ENCODE assay signal across 7 cellular contexts in genomic region chr10:127196227-127196954, GRCh38. TPM values are rescaled to one million over a fixed set of nuclear protein-coding genes. Genes with fewer than 3 reads are reported as not detected.
A peak's percentile ranks its signal among the peaks of the same experiment; 100 is the strongest.
DNase-seq lines count a peak whose midpoint lies in the region; FAIRE-seq and TF ChIP-seq lines count a peak whose summit lies in the region.

A gene with protein sequence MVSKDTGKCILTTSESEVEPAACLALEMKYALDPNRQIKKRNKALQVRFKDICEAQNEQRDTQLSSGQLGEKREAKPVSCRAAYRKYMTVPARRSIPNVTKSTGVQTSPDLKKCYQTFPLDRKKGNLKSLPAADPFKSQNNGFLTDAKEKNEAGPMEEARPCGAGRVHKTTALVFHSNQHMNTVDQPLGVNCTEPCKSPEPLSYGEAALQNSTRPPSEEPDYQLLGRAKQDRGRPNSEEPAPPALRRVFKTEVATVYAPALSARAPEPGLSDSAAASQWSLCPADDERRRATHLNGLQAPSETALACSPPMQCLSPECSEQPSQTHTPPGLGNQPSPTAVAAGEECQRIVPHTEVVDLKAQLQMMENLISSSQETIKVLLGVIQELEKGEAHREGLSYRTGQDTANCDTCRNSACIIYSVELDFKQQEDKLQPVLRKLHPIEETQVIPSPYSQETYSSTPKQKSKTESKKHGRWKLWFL (minus strand): TSS chr10:127196591. CDS start chr10:127176395, 20,196 bp downstream.

- TF ChIP-seq EP300 in stomach (IDR thresholded peaks at IDR 0.05) = no peak

- H3K4me1 ChIP-seq in iPS-20b (ENCODE audit: insufficient read depth, low read length) (peaks cover 3% of the 10 kb centered on the region; the same call in 1 of the 2 replicates), stomach (peaks cover 16 to 27% (median 22%) of the 10 kb centered on the region in 4 donors)

- H3K27me3 ChIP-seq in iPS-20b (ENCODE audit: insufficient read depth, low read length) = peaks cover 59% of the 10 kb centered on the region
- peaks cover 0 to 47% (median 13%) of the 10 kb centered on the region in 3 donors for H3K27me3 ChIP-seq in stomach

- in situ Hi-C loops in astrocyte of the spinal cord (cut with HindIII; ENCODE audit: low sequenced_read_pairs) = no loop called here

- H3K27ac ChIP-seq in iPS-20b (ENCODE audit: low read length) = no peak within 1 kb of the TSS
- peak within 1 kb of the TSS in 2 of 5 donors; percentile 20 to 34 for H3K27ac ChIP-seq in stomach

- 2 to 8% (median 4%) methylated on average over 36 to 89 of the region's 89 CpGs for WGBS in stomach, 5 donors

- DNase-seq in HTR-8/SVneo (ENCODE audit: insufficient read length, low spot score) (peak; percentile 32), astrocyte of the spinal cord (ENCODE audit: low read depth, low spot score) (peak; percentile 53), stomach (no peak), GM10266 (ENCODE audit: extremely low spot score) (no peak), cerebellar cortex (ENCODE audit: low spot score) (no peak)
- no peak for DNase-seq in stimulated activated naive CD4-positive, alpha-beta T cell (lab: John Stamatoyannopoulos, UW)

- H3K9me3 ChIP-seq in iPS-20b (ENCODE audit: insufficient read depth, low read depth, low read length) = no peaks in the 10 kb centered on the region
- no peaks in the 10 kb centered on the region for H3K9me3 ChIP-seq in stomach

- peak; percentile 54 for TF ChIP-seq CTCF in astrocyte of the spinal cord (IDR thresholded peaks at IDR 0.05; ENCODE audit: low read depth, low read length)
- no peak for TF ChIP-seq CTCF in stomach (IDR thresholded peaks at IDR 0.05)
- no peak for TF ChIP-seq CTCF in GM10266 (IDR thresholded peaks at IDR 0.05; ENCODE audit: control insufficient read depth, insufficient read depth, low read depth, missing control alignments)

- intact Hi-C loops in stomach (cut with DNase I; ENCODE audit: low total_unique reads) = no loop called here

- no peak for FAIRE-seq in HTR-8/SVneo (lab: Jason Lieb, UNC)

- H3K9ac ChIP-seq in iPS-20b (ENCODE audit: low read depth, low read length) = no peak within 1 kb of the TSS; the same call in 1 of the 2 replicates

- H3K36me3 ChIP-seq in iPS-20b (ENCODE audit: insufficient read depth, low read depth, low read length) (no peaks in the 10 kb centered on the region), stomach (peaks cover 0 to 8% (median 3%) of the 10 kb centered on the region in 4 donors)

- no peak for TF ChIP-seq POLR2A in stomach (IDR thresholded peaks at IDR 0.05)

- H3K4me3 ChIP-seq in astrocyte of the spinal cord (ENCODE audit: low read depth, low read length) = peak within 1 kb of the TSS; percentile 43
- peak within 1 kb of the TSS; percentile 64 for H3K4me3 ChIP-seq in iPS-20b (ENCODE audit: low read length)
- peak within 1 kb of the TSS; percentile 41 to 57 (median 48) for H3K4me3 ChIP-seq in stomach

RNA-seq across cellular contexts. Expression of the gene that starts here (rescaled TPM):
- total RNA-seq in stomach = 1 to 10 TPM in 2 of 5 donors, not detected in 3; 2.6 to 4.4 TPM
- polyA plus RNA-seq in stomach = 1 to 10 TPM in 2 of 3 donors, under 1 TPM in 1; 0.18 to 1.2 (median 1.1) TPM

Comparison
In these comparisons a context has a peak if more than half of its experiments do, and no peak if none do; other contexts are left out.
1. DNase-seq: peak in HTR-8/SVneo (single experiment) and astrocyte of the spinal cord (single experiment); none in stomach (single experiment), stimulated activated naive CD4-positive, alpha-beta T cell (0 of 6), GM10266 (single experiment) and cerebellar cortex (single experiment).
2. Peak in every context shown above with its lines, with median percentiles within 50 percentile points of each other: H3K4me3 ChIP-seq.